Comparison of ENCODE assay signal across 19 cellular contexts in the genomic region with DNA sequence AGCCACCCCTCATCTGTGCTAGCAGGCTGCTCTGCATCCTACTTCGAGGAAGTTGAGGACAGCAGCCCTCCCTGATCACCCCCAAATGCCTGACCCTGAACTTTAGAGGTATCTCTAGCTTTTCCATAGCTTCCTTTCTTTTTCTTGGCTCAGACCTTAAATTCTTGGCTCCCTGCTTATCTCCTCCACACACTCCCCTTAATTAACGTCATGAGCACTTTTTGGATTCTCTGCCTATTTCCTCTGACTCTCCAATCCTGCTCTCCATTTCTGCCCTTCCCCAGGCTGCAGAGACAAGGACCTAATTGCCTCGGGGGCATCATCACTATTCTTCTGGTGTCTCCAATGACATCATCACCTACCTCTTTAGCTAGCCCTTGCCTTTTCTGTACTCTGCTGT. TPM values are rescaled to one million over a fixed set of nuclear protein-coding genes. Genes with fewer than 3 reads are reported as not detected.
DNase-seq lines count a peak whose midpoint lies in the region; ATAC-seq, FAIRE-seq and TF ChIP-seq lines count a peak whose summit lies in the region.
"Had no signal": no experiment of that assay in that cellular context is flagged by ENCODE, and none has a peak within 500 bp of the region (broad histone marks: within the 10 kb centered on the region; RNA-seq: fewer than 3 reads in every experiment).

No MANE protein-coding gene starts in this region.

- H3K9me3 ChIP-seq in astrocyte (ENCODE audit: insufficient read depth, low read depth, low read length) (no peaks in the 10 kb centered on the region), liver (ENCODE audit: control insufficient read depth in 4 of 4, low read length in 3 of 4) (no peaks in the 10 kb centered on the region)
- H3K9me3 ChIP-seq in CD8-positive, alpha-beta T cell (ENCODE audit: low read length), result no peaks in the 10 kb centered on the region
- H3K9me3 ChIP-seq: MG63, SJSA1 had no signal

- H3K4me3 Mint-ChIP-seq in astrocyte (ENCODE audit: unreplicated experiment) (no peak overlapping the region), nephron progenitor cell (no peak overlapping the region)
- no peak overlapping the region for H3K4me3 Mint-ChIP-seq in CD8-positive, alpha-beta T cell
- H3K4me3 Mint-ChIP-seq: CD14-positive monocyte had no signal

- TF ChIP-seq CTCF in astrocyte (IDR thresholded peaks at IDR 0.05; ENCODE audit: insufficient read depth, low read depth, low read length) (no peak), liver (IDR thresholded peaks at IDR 0.05; ENCODE audit: low read depth, low read length, missing input control) (no peak), nephron progenitor cell (IDR thresholded peaks at IDR 0.05) (no peak)
- no peak for TF ChIP-seq CTCF in CD8-positive, alpha-beta T cell (IDR thresholded peaks at IDR 0.05)

- H3K9ac ChIP-seq in astrocyte (ENCODE audit: low read length), result no peak overlapping the region
- H3K9ac ChIP-seq in liver (ENCODE audit: low read depth in 1 of 2, low read length in 2 of 2), result no peak overlapping the region

- H3K9me3 Mint-ChIP-seq in astrocyte (ENCODE audit: unreplicated experiment) (peaks cover 6% of the 10 kb centered on the region), nephron progenitor cell (peaks cover 7% of the 10 kb centered on the region)
- no peaks in the 10 kb centered on the region for H3K9me3 Mint-ChIP-seq in CD8-positive, alpha-beta T cell

- TF ChIP-seq RAD21 in liver (IDR thresholded peaks at IDR 0.05), result no peak

- no peaks in the 10 kb centered on the region for H3K36me3 Mint-ChIP-seq in astrocyte (ENCODE audit: low read depth, unreplicated experiment)
- no peaks in the 10 kb centered on the region for H3K36me3 Mint-ChIP-seq in nephron progenitor cell (ENCODE audit: low read depth)
- no peaks in the 10 kb centered on the region for H3K36me3 Mint-ChIP-seq in CD8-positive, alpha-beta T cell
- H3K36me3 Mint-ChIP-seq: CD14-positive monocyte had no signal

- no peak overlapping the region for H3K4me2 ChIP-seq in astrocyte (ENCODE audit: low read length)

- POLR2A ChIA-PET in CD8-positive, alpha-beta T cell (lab: Charles Lee), result no interaction called here

- H3K27ac ChIP-seq in astrocyte (ENCODE audit: low read depth, low read length), result no peak overlapping the region
- no peak overlapping the region for H3K27ac ChIP-seq in liver (ENCODE audit: low read depth in 1 of 2, low read length in 2 of 2)
- H3K27ac ChIP-seq in CD8-positive, alpha-beta T cell (ENCODE audit: low read depth, low read length), result no peak overlapping the region
- H3K27ac ChIP-seq: SJSA1 had no signal

- intact Hi-C loops in left cardiac atrium (cut with DNase I) (no loop called here), Right ventricle myocardium superior (cut with DNase I) (no loop called here)
- intact Hi-C loops in CD8-positive, alpha-beta T cell (cut with DNase I, micrococcal nuclease), result no loop called here

- H3K4me1 Mint-ChIP-seq in astrocyte (ENCODE audit: low read depth, unreplicated experiment), result peaks cover 2% of the 10 kb centered on the region
- peaks cover 28% of the 10 kb centered on the region for H3K4me1 Mint-ChIP-seq in nephron progenitor cell
- no peaks in the 10 kb centered on the region for H3K4me1 Mint-ChIP-seq in CD8-positive, alpha-beta T cell (ENCODE audit: low read depth)
- H3K4me1 Mint-ChIP-seq: CD14-positive monocyte had no signal

- H3K4me1 ChIP-seq in astrocyte (ENCODE audit: insufficient read depth, low read length) (no peaks in the 10 kb centered on the region), liver (ENCODE audit: control insufficient read depth in 4 of 4, insufficient read depth in 4 of 4, low read length in 3 of 4) (no peaks in the 10 kb centered on the region)
- H3K4me1 ChIP-seq in CD8-positive, alpha-beta T cell (ENCODE audit: insufficient read depth, low read length), result no peaks in the 10 kb centered on the region
- H3K4me1 ChIP-seq: SJSA1 had no signal

- ATAC-seq in left cardiac atrium (peak; percentile 49 to 80), Right ventricle myocardium superior (ENCODE audit: poor library complexity) (no peak)
- no peak for ATAC-seq in CD8-positive, alpha-beta T cell

- H3K27me3 Mint-ChIP-seq in astrocyte (ENCODE audit: low read depth, unreplicated experiment), result peaks cover 17% of the 10 kb centered on the region
- peaks cover 13% of the 10 kb centered on the region for H3K27me3 Mint-ChIP-seq in nephron progenitor cell (ENCODE audit: low read depth, poor library complexity)
- H3K27me3 Mint-ChIP-seq in CD8-positive, alpha-beta T cell (ENCODE audit: low read depth), result no peaks in the 10 kb centered on the region

- H3K4me3 ChIP-seq in astrocyte (ENCODE audit: insufficient read depth, low read depth, low read length) (no peak overlapping the region), liver (ENCODE audit: low read depth in 1 of 3, low read length in 3 of 3) (no peak overlapping the region)
- no peak overlapping the region for H3K4me3 ChIP-seq in CD8-positive, alpha-beta T cell (ENCODE audit: low read depth, low read length)
- H3K4me3 ChIP-seq: MG63, SJSA1 had no signal

- H3K79me2 ChIP-seq in astrocyte (ENCODE audit: insufficient read depth, low read length), result no peaks in the 10 kb centered on the region

- no peak for DNase-seq in left cardiac atrium
- no peak for DNase-seq in Right ventricle myocardium superior
- peak; percentile 45 for DNase-seq in astrocyte (ENCODE audit: low read depth)
- DNase-seq in NCI-H526 treated with DMSO at 0.1 percent for 48 hours (lab: John Stamatoyannopoulos, UW), result no peak
- no peak for DNase-seq in NCI-H1436 treated with DMSO at 0.1 percent for 48 hours (lab: John Stamatoyannopoulos, UW)
- DNase-seq in nephron progenitor cell, result no peak
- DNase-seq in CD8-positive, alpha-beta T cell, result no peak
- DNase-seq: 8988T, DMS53, Kasumi-1, MG63, NCI-H1417 treated with DMSO at 0.1 percent for 48 hours, NCI-H187 treated with DMSO at 0.1 percent for 48 hours, NCI-H510A, NCI-H748 treated with DMSO at 0.1 percent for 48 hours had no signal

- H3K27ac Mint-ChIP-seq in astrocyte (ENCODE audit: unreplicated experiment), result no peak overlapping the region
- no peak overlapping the region for H3K27ac Mint-ChIP-seq in nephron progenitor cell
- no peak overlapping the region for H3K27ac Mint-ChIP-seq in CD8-positive, alpha-beta T cell

- H2AFZ ChIP-seq in astrocyte (ENCODE audit: low read depth, low read length), result no peak overlapping the region

- WGBS in liver, result 65% methylated on average over 3 of the region's 3 CpGs

- CTCF ChIA-PET in CD8-positive, alpha-beta T cell (lab: Charles Lee), result no interaction called here

- no peak for FAIRE-seq in astrocyte (lab: Jason Lieb, UNC)
- FAIRE-seq: D721Med had no signal

- H3K27me3 ChIP-seq in astrocyte (ENCODE audit: insufficient read depth, low read length) (no peaks in the 10 kb centered on the region), liver (ENCODE audit: control insufficient read depth in 4 of 4, insufficient read depth in 4 of 4, low read length in 3 of 4) (no peaks in the 10 kb centered on the region)
- no peaks in the 10 kb centered on the region for H3K27me3 ChIP-seq in CD8-positive, alpha-beta T cell (ENCODE audit: insufficient read depth, low read length)
- H3K27me3 ChIP-seq: MG63, SJSA1 had no signal

- H3K36me3 ChIP-seq in astrocyte (ENCODE audit: insufficient read depth, low read length) (no peaks in the 10 kb centered on the region), liver (ENCODE audit: control insufficient read depth in 4 of 4, insufficient read depth in 3 of 4, low read depth in 1 of 4, low read length in 3 of 4) (no peaks in the 10 kb centered on the region)
- H3K36me3 ChIP-seq in CD8-positive, alpha-beta T cell (ENCODE audit: insufficient read depth, low read length), result no peaks in the 10 kb centered on the region
- H3K36me3 ChIP-seq: MG63, SJSA1 had no signal

- no peaks in the 10 kb centered on the region for H4K20me1 ChIP-seq in astrocyte (ENCODE audit: insufficient read depth, low read length)

TF ChIP-seq in liver, 16 proteins besides CTCF, POLR2A, EP300 and RAD21:
- peak in 1 of 2 donors; percentile 12 for TF ChIP-seq RXRA (IDR thresholded peaks at IDR 0.05)
- peak; percentile 77 for TF ChIP-seq NR2F2 (IDR thresholded peaks at IDR 0.05)
- TF ChIP-seq YY1 (IDR thresholded peaks at IDR 0.05), result no peak

RNA-seq across cellular contexts. Expression of gene SEC61G, which starts 40.8 kb away (rescaled TPM):
- total RNA-seq in left cardiac atrium (100 to 1,000 TPM; 105 to 142 TPM), Right ventricle myocardium superior (130 TPM), astrocyte (280 TPM in 2 replicates), liver (100 to 1,000 TPM in 1 of 2 donors, 10 to 100 TPM in 1; 57.0 to 329 TPM)
- 100 to 1,000 TPM; 179 to 276 TPM for polyA plus RNA-seq in liver
- total RNA-seq in CD8-positive, alpha-beta T cell, result 10 to 100 TPM; 50.5 to 58.0 TPM

Comparison
In these comparisons a context has a peak if more than half of its experiments do, and no peak if none do; other contexts are left out.
1. ATAC-seq: peak in left cardiac atrium (2 of 2); none in Right ventricle myocardium superior (single experiment) and CD8-positive, alpha-beta T cell (single experiment).